In genomic region chr10:122484276-122485060, GRCh38 we compare ENCODE assay signal across 23 cellular contexts. TPM values are rescaled to one million over a fixed set of nuclear protein-coding genes. Genes with fewer than 3 reads are reported as not detected.
"Had no signal": no experiment of that assay in that cellular context is flagged by ENCODE, and none has a peak within 500 bp of the region (broad histone marks: within the 10 kb centered on the region; RNA-seq: fewer than 3 reads in every experiment).

No MANE protein-coding gene starts in this region.

- H3K36me3 Mint-ChIP-seq: activated naive CD4-positive, alpha-beta T cell treated with anti-CD3 and anti-CD28 coated beads, Interleukin-2, amount 50 U/mL, for 72 hours; immature natural killer cell had no signal

- H3K4me3 ChIP-seq: lower lobe of right lung, testis had no signal

- DNase-seq: activated B cell treated with CpG ODN at 0.5 μM for 24 hours; activated CD4-positive, alpha-beta T cell treated with anti-CD3 and anti-CD28 coated beads for 48 hours; activated CD8-positive, alpha-beta memory T cell treated with anti-CD3 and anti-CD28 coated beads, Interleukin-2, amount 50 U/mL, for 48 hours; activated CD8-positive, alpha-beta T cell treated with anti-CD3 and anti-CD28 coated beads, Interleukin-2, amount 10 ng/mL, durations not matched to agents 7 days and 5 days; activated gamma-delta T cell; activated T-cell treated with anti-CD3 and anti-CD28 coated beads, Interleukin-2, amount 50 U/mL, for 72 hours; cortex of kidney; effector CD8-positive, alpha-beta T cell; foreskin keratinocyte; immature natural killer cell; lower lobe of right lung; midbrain; naive B cell; stimulated activated CD4-positive, alpha-beta T cell treated with anti-CD3 and anti-CD28 coated beads, Interleukin-15, amount 100 ng/mL, for 24 hours; stimulated activated CD4-positive, alpha-beta T cell treated with anti-CD3 and anti-CD28 coated beads, Interleukin-4, amount 100 ng/mL, for 1 hour; stimulated activated naive CD4-positive, alpha-beta T cell; T-helper 17 cell; testis had no signal

- H3K27ac Mint-ChIP-seq: activated B cell treated with CpG ODN at 0.5 μM for 24 hours; activated CD8-positive, alpha-beta T cell treated with anti-CD3 and anti-CD28 coated beads, Interleukin-2, amount 10 ng/mL, durations not matched to agents 7 days and 5 days; activated T-cell treated with anti-CD3 and anti-CD28 coated beads, Interleukin-2, amount 50 U/mL, for 72 hours; immature natural killer cell; naive B cell; T-helper 17 cell had no signal

- H3K9me3 ChIP-seq: lower lobe of right lung, neutrophil, testis had no signal

- ATAC-seq: activated CD8-positive, alpha-beta T cell treated with anti-CD3 and anti-CD28 coated beads, Interleukin-2, amount 10 ng/mL, durations not matched to agents 7 days and 5 days; activated naive CD4-positive, alpha-beta T cell treated with anti-CD3 and anti-CD28 coated beads, Interleukin-2, amount 50 U/mL, for 72 hours; activated T-cell treated with anti-CD3 and anti-CD28 coated beads, Interleukin-2, amount 50 U/mL, for 72 hours; foreskin keratinocyte; lower lobe of right lung; T-helper 17 cell had no signal

- H3K27ac ChIP-seq: foreskin keratinocyte, lower lobe of right lung, neutrophil, testis had no signal

- H3K36me3 ChIP-seq: lower lobe of right lung, neutrophil had no signal

- H3K4me1 Mint-ChIP-seq: activated B cell treated with CpG ODN at 0.5 μM for 24 hours; central memory CD8-positive, alpha-beta T cell; immature natural killer cell; naive B cell had no signal

- H3K9me3 Mint-ChIP-seq: central memory CD8-positive, alpha-beta T cell; immature natural killer cell had no signal

- H3K4me1 ChIP-seq: foreskin keratinocyte, testis had no signal

- H3K4me3 Mint-ChIP-seq: activated B cell treated with CpG ODN at 0.5 μM for 24 hours; activated CD8-positive, alpha-beta T cell treated with anti-CD3 and anti-CD28 coated beads, Interleukin-2, amount 10 ng/mL, durations not matched to agents 7 days and 5 days; activated T-cell treated with anti-CD3 and anti-CD28 coated beads, Interleukin-2, amount 50 U/mL, for 72 hours; central memory CD8-positive, alpha-beta T cell; immature natural killer cell; naive B cell; T-helper 17 cell had no signal

- H3K27me3 ChIP-seq: foreskin keratinocyte, testis had no signal

RNA-seq across cellular contexts. Expression of gene HTRA1, which starts 23.1 kb away (rescaled TPM):
- total RNA-seq: activated B cell treated with CpG ODN at 0.5 μM for 24 hours; activated CD8-positive, alpha-beta T cell treated with anti-CD3 and anti-CD28 coated beads, Interleukin-2, amount 10 ng/mL, durations not matched to agents 7 days and 5 days; activated naive CD4-positive, alpha-beta T cell treated with anti-CD3 and anti-CD28 coated beads, Interleukin-2, amount 50 U/mL, for 72 hours; activated T-cell treated with anti-CD3 and anti-CD28 coated beads, Interleukin-2, amount 50 U/mL, for 72 hours had no signal

RNA-seq across cellular contexts. Expression of gene ARMS2, which starts 30.0 kb away (rescaled TPM):
- total RNA-seq: activated B cell treated with CpG ODN at 0.5 μM for 24 hours; activated CD8-positive, alpha-beta T cell treated with anti-CD3 and anti-CD28 coated beads, Interleukin-2, amount 10 ng/mL, durations not matched to agents 7 days and 5 days; activated T-cell treated with anti-CD3 and anti-CD28 coated beads, Interleukin-2, amount 50 U/mL, for 72 hours; foreskin keratinocyte; lower lobe of right lung; skeletal muscle tissue; T-helper 17 cell; urinary bladder had no signal
